ENCODE assay signal across 21 cellular contexts in genomic region chr11:130421697-130422096, GRCh38. TPM values are rescaled to one million over a fixed set of nuclear protein-coding genes. Genes with fewer than 3 reads are reported as not detected.
"Had no signal": no experiment of that assay in that cellular context is flagged by ENCODE, and none has a peak within 500 bp of the region (broad histone marks: within the 10 kb centered on the region; RNA-seq: fewer than 3 reads in every experiment).

No MANE protein-coding gene starts in this region.

- H3K4me1 ChIP-seq: pancreas, testis, uterus had no signal

- H3K36me3 ChIP-seq: heart left ventricle, pancreas, tibial nerve, uterus had no signal

- H3K9me3 ChIP-seq: heart left ventricle, mucosa of descending colon, pancreas, testis, tibial nerve, uterus had no signal

- H3K4me3 ChIP-seq: coronary artery, heart left ventricle, mucosa of descending colon, pancreas, smooth muscle cell, testis, tibial nerve, uterus had no signal

- ATAC-seq: mucosa of descending colon; natural killer cell; stimulated activated effector memory CD8-positive, alpha-beta T cell treated with anti-CD3 and anti-CD28 coated beads, Interleukin-12 subunit alpha, Interleukin-12 subunit beta, amount 100 ng/mL, for 72 hours; stimulated activated naive CD8-positive, alpha-beta T cell treated with anti-CD3 and anti-CD28 coated beads, Interleukin-15, Interleukin-2, amounts not matched to agents 100 U/mL and 50 U/mL, for 24 hours had no signal

- H3K27ac ChIP-seq: pancreas, testis, tibial nerve, uterus had no signal

- H3K27me3 ChIP-seq: testis, uterus had no signal

- DNase-seq: effector CD8-positive, alpha-beta T cell; foreskin melanocyte; hippocampal formation; mucosa of descending colon; natural killer cell; occipital lobe; pancreas; right cardiac atrium; stimulated activated CD4-positive, alpha-beta T cell treated with anti-CD3 and anti-CD28 coated beads, Interleukin-4, amount 100 ng/mL, for 1 hour; stimulated activated CD8-positive, alpha-beta memory T cell treated with anti-CD3 and anti-CD28 coated beads, Interleukin-4, amount 100 ng/mL, for 48 hours; stimulated activated naive CD8-positive, alpha-beta T cell treated with anti-CD3 and anti-CD28 coated beads, Interleukin-15, Interleukin-2, amounts not matched to agents 100 U/mL and 50 U/mL, for 24 hours; testis; uterus had no signal

RNA-seq across cellular contexts. Expression of gene ADAMTS8, which starts 6.7 kb away (rescaled TPM):
- total RNA-seq: dermis microvascular lymphatic vessel endothelial cell, glomerular endothelial cell, kidney epithelial cell, natural killer cell, smooth muscle cell had no signal
